Comparison of ENCODE assay signal across 22 cellular contexts in the genomic region with DNA sequence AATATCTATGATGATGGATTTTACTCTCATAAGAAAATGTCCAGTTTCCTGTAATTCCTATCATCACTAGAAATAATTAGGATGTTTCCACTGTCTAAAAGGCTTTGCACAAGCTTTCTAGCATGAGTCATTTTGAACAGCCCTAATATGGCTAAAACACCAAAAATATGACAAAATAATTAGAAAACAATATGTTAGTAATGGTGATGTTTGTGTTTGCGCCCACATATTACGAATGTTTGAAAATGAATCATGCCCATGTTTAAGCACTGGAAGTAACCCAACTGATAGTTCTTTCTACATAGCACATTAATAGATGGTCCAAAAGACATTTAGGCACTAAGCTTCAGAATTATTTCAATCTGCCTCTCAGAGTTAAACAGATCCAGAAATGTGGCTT.
A peak's percentile ranks its signal among the peaks of the same experiment; 100 is the strongest.
DNase-seq lines count a peak whose midpoint lies in the region; ATAC-seq and TF ChIP-seq lines count a peak whose summit lies in the region.
"Had no signal": no experiment of that assay in that cellular context is flagged by ENCODE, and none has a peak within 500 bp of the region (broad histone marks: within the 10 kb centered on the region; RNA-seq: fewer than 3 reads in every experiment).

No MANE protein-coding gene starts in this region.

- POLR2A ChIA-PET in activated CD4-positive, alpha-beta memory T cell treated with anti-CD3 and anti-CD28 coated beads for 36 hours (lab: Charles Lee): no interaction called here

- H3K4me3 ChIP-seq in ACC112 (ENCODE audit: low read depth, low read length) (no peak overlapping the region), foreskin fibroblast (ENCODE audit: low read depth in 1 of 2, low read length in 2 of 2) (no peak overlapping the region)
- H3K4me3 ChIP-seq: neural progenitor cell, transverse colon had no signal

- intact Hi-C loops in activated CD4-positive, alpha-beta memory T cell treated with anti-CD3 and anti-CD28 coated beads for 36 hours (cut with micrococcal nuclease): no loop called here

- H3K27me3 Mint-ChIP-seq in activated CD4-positive, alpha-beta memory T cell treated with anti-CD3 and anti-CD28 coated beads for 36 hours: no peaks in the 10 kb centered on the region
- H3K27me3 Mint-ChIP-seq: central memory CD8-positive, alpha-beta T cell had no signal

- peak overlapping the region; percentile 50 for H3K27ac ChIP-seq in ACC112 (ENCODE audit: low read depth, low read length)
- H3K27ac ChIP-seq: neural progenitor cell, transverse colon had no signal

- no peaks in the 10 kb centered on the region for H3K79me2 ChIP-seq in ACC112 (ENCODE audit: control insufficient read depth, insufficient read depth, low read length, unreplicated experiment)

- peak overlapping the region; percentile 3 for H2AFZ ChIP-seq in ACC112 (ENCODE audit: low read length, unreplicated experiment)
- H2AFZ ChIP-seq: neural progenitor cell had no signal

- no peak overlapping the region for H3K27ac Mint-ChIP-seq in activated CD4-positive, alpha-beta memory T cell treated with anti-CD3 and anti-CD28 coated beads for 36 hours
- H3K27ac Mint-ChIP-seq: activated naive CD4-positive, alpha-beta T cell treated with anti-CD3 and anti-CD28 coated beads, Interleukin-2, amount 50 U/mL, for 72 hours; neural progenitor cell; T-helper 2 cell treated with Interferon-gamma antibody and Interleukin-4, amounts not matched to agents 5 μg/mL and 100 μg/mL, for 36 hours had no signal

- H3K4me3 Mint-ChIP-seq in activated CD4-positive, alpha-beta memory T cell treated with anti-CD3 and anti-CD28 coated beads for 36 hours: no peak overlapping the region
- H3K4me3 Mint-ChIP-seq: central memory CD8-positive, alpha-beta T cell; H9; neural progenitor cell; T-helper 2 cell treated with Interferon-gamma antibody and Interleukin-4, amounts not matched to agents 5 μg/mL and 100 μg/mL, for 36 hours had no signal

- ATAC-seq in HG03135 (IDR thresholded peaks at IDR 0.05; ENCODE audit: unreplicated experiment) (no peak), HG03045 (IDR thresholded peaks at IDR 0.05; ENCODE audit: unreplicated experiment) (no peak)
- ATAC-seq: activated naive CD4-positive, alpha-beta T cell treated with anti-CD3 and anti-CD28 coated beads, Interleukin-2, amount 50 U/mL, for 72 hours had no signal

- peaks cover 15% of the 10 kb centered on the region for H3K4me1 ChIP-seq in ACC112 (ENCODE audit: control insufficient read depth, insufficient read depth, low read length, unreplicated experiment)
- H3K4me1 ChIP-seq: neural progenitor cell, transverse colon had no signal

- no peaks in the 10 kb centered on the region for H3K36me3 ChIP-seq in ACC112 (ENCODE audit: insufficient read depth, low read length)
- H3K36me3 ChIP-seq: neural progenitor cell, transverse colon had no signal

- DNase-seq in GM04504 (ENCODE audit: low read depth) (peak; percentile 76), astrocyte of the hippocampus (ENCODE audit: low read depth, low spot score) (peak; percentile 19), foreskin fibroblast (peak; percentile 76 to 78), NCI-H345 (lab: John Stamatoyannopoulos, UW) (no peak)
- DNase-seq in activated CD4-positive, alpha-beta memory T cell treated with anti-CD3 and anti-CD28 coated beads for 36 hours: no peak
- DNase-seq: activated CD4-positive, CD25-positive, alpha-beta regulatory T cell; activated CD8-positive, alpha-beta memory T cell treated with anti-CD3 and anti-CD28 coated beads for 24 hours; effector memory CD4-positive, alpha-beta T cell; foreskin melanocyte; H9; Karpas-422; NCI-H1105 treated with DMSO at 0.1 percent for 48 hours; NCI-H748 treated with DMSO at 0.1 percent for 48 hours; stimulated activated naive CD4-positive, alpha-beta T cell; transverse colon had no signal

- no peaks in the 10 kb centered on the region for H3K4me1 Mint-ChIP-seq in activated CD4-positive, alpha-beta memory T cell treated with anti-CD3 and anti-CD28 coated beads for 36 hours (ENCODE audit: low read depth)
- H3K4me1 Mint-ChIP-seq: central memory CD8-positive, alpha-beta T cell; neural progenitor cell had no signal

- H3K9me3 Mint-ChIP-seq in activated CD4-positive, alpha-beta memory T cell treated with anti-CD3 and anti-CD28 coated beads for 36 hours: no peaks in the 10 kb centered on the region
- H3K9me3 Mint-ChIP-seq: activated naive CD4-positive, alpha-beta T cell treated with anti-CD3 and anti-CD28 coated beads, Interleukin-2, amount 50 U/mL, for 72 hours; central memory CD8-positive, alpha-beta T cell; neural progenitor cell; T-helper 2 cell treated with Interferon-gamma antibody and Interleukin-4, amounts not matched to agents 5 μg/mL and 100 μg/mL, for 36 hours had no signal

- CTCF ChIA-PET in activated CD4-positive, alpha-beta memory T cell treated with anti-CD3 and anti-CD28 coated beads for 36 hours (lab: Charles Lee): no interaction called here

- no peaks in the 10 kb centered on the region for H3K36me3 Mint-ChIP-seq in activated CD4-positive, alpha-beta memory T cell treated with anti-CD3 and anti-CD28 coated beads for 36 hours
- H3K36me3 Mint-ChIP-seq: activated naive CD4-positive, alpha-beta T cell treated with anti-CD3 and anti-CD28 coated beads, Interleukin-2, amount 50 U/mL, for 72 hours; neural progenitor cell had no signal

- no peaks in the 10 kb centered on the region for H3K27me3 ChIP-seq in ACC112 (ENCODE audit: insufficient read depth, low read length)
- H3K27me3 ChIP-seq: neural progenitor cell, transverse colon had no signal

- TF ChIP-seq CTCF in foreskin fibroblast (IDR thresholded peaks at IDR 0.05; ENCODE audit: low read depth, low read length): no peak

Comparison
In these comparisons a context has a peak if more than half of its experiments do, and no peak if none do; other contexts are left out.
1. DNase-seq: peak in GM04504 (single experiment), astrocyte of the hippocampus (single experiment) and foreskin fibroblast (2 of 2); none in activated CD4-positive, alpha-beta memory T cell treated with anti-CD3 and anti-CD28 coated beads for 36 hours (single experiment) and NCI-H345 (single experiment).